11 cellular contexts compared by ENCODE assay signal in the genomic region with DNA sequence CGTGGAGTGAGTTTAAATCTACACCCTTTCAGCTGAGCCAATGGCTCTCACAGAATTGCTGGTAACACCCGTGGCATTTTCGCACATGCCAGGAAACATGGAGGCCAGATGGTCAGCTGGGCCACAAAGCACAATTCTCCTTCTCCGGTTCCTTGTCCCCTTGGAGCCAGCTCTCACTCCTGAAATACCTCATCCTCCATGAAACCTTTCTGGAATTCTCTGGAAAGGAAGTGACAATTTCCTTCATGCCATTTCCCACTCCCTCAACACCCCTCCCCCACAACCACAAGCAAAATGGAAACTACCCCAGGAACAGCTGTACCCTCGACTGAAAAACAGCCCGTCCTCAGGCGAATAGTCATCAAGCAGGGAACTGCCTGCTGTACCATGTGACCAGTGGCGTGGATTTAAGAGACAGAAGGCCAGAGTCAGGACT. TPM values are rescaled to one million over a fixed set of nuclear protein-coding genes. Genes with fewer than 3 reads are reported as not detected.
DNase-seq lines count a peak whose midpoint lies in the region; ATAC-seq and TF ChIP-seq lines count a peak whose summit lies in the region.
"Had no signal": no experiment of that assay in that cellular context is flagged by ENCODE, and none has a peak within 500 bp of the region (broad histone marks: within the 10 kb centered on the region; RNA-seq: fewer than 3 reads in every experiment).

No MANE protein-coding gene starts in this region.

- peaks cover 3% of the 10 kb centered on the region for H3K36me3 Mint-ChIP-seq in activated naive CD8-positive, alpha-beta T cell treated with anti-CD3 and anti-CD28 coated beads, Interleukin-2, amount 50 U/mL, for 24 hours (ENCODE audit: low read depth)
- H3K36me3 Mint-ChIP-seq in naive B cell: no peaks in the 10 kb centered on the region
- H3K36me3 Mint-ChIP-seq: brain had no signal

- POLR2A ChIA-PET in HEK293 (lab: Yijun Ruan, JAX): no interaction called here

- 0 out of 2 replicates have a peak overlapping the region, but pooled peaks have one; percentile 11 for H3K27ac ChIP-seq in HEK293 (ENCODE audit: extremely low read depth, low read depth, low read length)

- peak overlapping the region; percentile 79 for H3K27ac Mint-ChIP-seq in activated naive CD8-positive, alpha-beta T cell treated with anti-CD3 and anti-CD28 coated beads, Interleukin-2, amount 50 U/mL, for 24 hours
- peak overlapping the region in 5 of 6 donors; percentile 10 to 95 (median 83) for H3K27ac Mint-ChIP-seq in naive B cell
- H3K27ac Mint-ChIP-seq: brain had no signal

- no peak overlapping the region for H3K4me3 ChIP-seq in HEK293 (ENCODE audit: low read depth, low read length)

- no peaks in the 10 kb centered on the region for H3K9me3 ChIP-seq in HEK293 (ENCODE audit: control insufficient read depth, insufficient read depth, low read depth, low read length)

- no peaks in the 10 kb centered on the region for H3K9me3 Mint-ChIP-seq in activated naive CD8-positive, alpha-beta T cell treated with anti-CD3 and anti-CD28 coated beads, Interleukin-2, amount 50 U/mL, for 24 hours
- H3K9me3 Mint-ChIP-seq in naive B cell: no peaks in the 10 kb centered on the region

- TF ChIP-seq CTCF in HEK293 (tag by site-specific recombination; IDR thresholded peaks at IDR 0.05): no peak

- peak; percentile 33 for DNase-seq in CD1c-positive myeloid dendritic cell (ENCODE audit: extremely low spot score)
- no peak for DNase-seq in activated naive CD8-positive, alpha-beta T cell treated with anti-CD3 and anti-CD28 coated beads, Interleukin-2, amount 50 U/mL, for 24 hours
- DNase-seq in naive B cell: no peak
- DNase-seq in activated CD4-positive, CD25-positive, alpha-beta regulatory T cell (lab: John Stamatoyannopoulos, UW): no peak
- DNase-seq in stimulated activated CD4-positive, alpha-beta T cell treated with anti-CD3 and anti-CD28 coated beads, Interleukin-15, amount 100 ng/mL, for 24 hours: no peak
- no peak for DNase-seq in middle frontal gyrus (ENCODE audit: extremely low spot score, low spot score)
- DNase-seq: DMS79, NCI-H2171 treated with DMSO at 0.1 percent for 48 hours had no signal

- H3K4me3 Mint-ChIP-seq in activated naive CD8-positive, alpha-beta T cell treated with anti-CD3 and anti-CD28 coated beads, Interleukin-2, amount 50 U/mL, for 24 hours: peak overlapping the region; percentile 63
- H3K4me3 Mint-ChIP-seq in naive B cell: peak overlapping the region; percentile 67 to 91 (median 86)
- H3K4me3 Mint-ChIP-seq: brain had no signal

- H3K4me1 ChIP-seq in HEK293 (ENCODE audit: control insufficient read depth, insufficient read depth, low read length): no peaks in the 10 kb centered on the region

- H3K27me3 Mint-ChIP-seq in activated naive CD8-positive, alpha-beta T cell treated with anti-CD3 and anti-CD28 coated beads, Interleukin-2, amount 50 U/mL, for 24 hours: no peaks in the 10 kb centered on the region
- no peaks in the 10 kb centered on the region for H3K27me3 Mint-ChIP-seq in naive B cell

- no peak for ATAC-seq in activated naive CD8-positive, alpha-beta T cell treated with anti-CD3 and anti-CD28 coated beads, Interleukin-2, amount 50 U/mL, for 24 hours
- no peak for ATAC-seq in naive B cell (ENCODE audit: low read depth in 2 of 2)
- no peak for ATAC-seq in GM21381 (IDR thresholded peaks at IDR 0.05; ENCODE audit: unreplicated experiment)

- CTCF ChIA-PET in HEK293 (lab: Yijun Ruan, JAX): interaction anchor here (0.6 to 1.0 kb wide), 2 partner anchors 25 to 64 kb away, joined by 3 to 4 read pairs; no protein-coding TSS in a partner anchor

- peaks cover 78% of the 10 kb centered on the region for H3K4me1 Mint-ChIP-seq in activated naive CD8-positive, alpha-beta T cell treated with anti-CD3 and anti-CD28 coated beads, Interleukin-2, amount 50 U/mL, for 24 hours
- peaks cover 50 to 91% (median 66%) of the 10 kb centered on the region in 3 donors for H3K4me1 Mint-ChIP-seq in naive B cell

- H3K36me3 ChIP-seq in HEK293 (ENCODE audit: control insufficient read depth in 2 of 2, insufficient read depth in 1 of 2, low read length in 2 of 2): peaks cover 0 to 4% of the 10 kb centered on the region in 2 experiments; a peak in 2 of 3 replicates

TF ChIP-seq in HEK293, 187 proteins besides CTCF, POLR2A, EP300 and RAD21:
- TF ChIP-seq ZNF350 (tag by site-specific recombination; IDR thresholded peaks at IDR 0.05) (no peak), ZNF670 (tag by site-specific recombination; IDR thresholded peaks at IDR 0.05; ENCODE audit: low read depth) (no peak), ZBTB8A (tag by site-specific recombination; IDR thresholded peaks at IDR 0.05) (no peak), OSR2 (tag by site-specific recombination; IDR thresholded peaks at IDR 0.05) (no peak), ZNF664 (tag by site-specific recombination; IDR thresholded peaks at IDR 0.05) (no peak), ZNF211 (tag by site-specific recombination; IDR thresholded peaks at IDR 0.05; ENCODE audit: low read depth) (no peak), ZNF366 (tag by site-specific recombination; conservative IDR thresholded peaks at IDR 0.05) (no peak), ZNF423 (tag by site-specific recombination; IDR thresholded peaks at IDR 0.05) (no peak), ZBTB7A (tag by site-specific recombination; IDR thresholded peaks at IDR 0.05; ENCODE audit: low read depth) (no peak), ZNF837 (tag by site-specific recombination; IDR thresholded peaks at IDR 0.05) (no peak), ZNF621 (tag by site-specific recombination; IDR thresholded peaks at IDR 0.05) (no peak), ZNF112 (tag by site-specific recombination; IDR thresholded peaks at IDR 0.05) (no peak), KLF9 (tag by site-specific recombination; IDR thresholded peaks at IDR 0.05; ENCODE audit: low read depth) (no peak), ZNF248 (tag by site-specific recombination; IDR thresholded peaks at IDR 0.05) (no peak), ZNF623 (tag by site-specific recombination; IDR thresholded peaks at IDR 0.05) (no peak)
- TF ChIP-seq, protein P1, sequence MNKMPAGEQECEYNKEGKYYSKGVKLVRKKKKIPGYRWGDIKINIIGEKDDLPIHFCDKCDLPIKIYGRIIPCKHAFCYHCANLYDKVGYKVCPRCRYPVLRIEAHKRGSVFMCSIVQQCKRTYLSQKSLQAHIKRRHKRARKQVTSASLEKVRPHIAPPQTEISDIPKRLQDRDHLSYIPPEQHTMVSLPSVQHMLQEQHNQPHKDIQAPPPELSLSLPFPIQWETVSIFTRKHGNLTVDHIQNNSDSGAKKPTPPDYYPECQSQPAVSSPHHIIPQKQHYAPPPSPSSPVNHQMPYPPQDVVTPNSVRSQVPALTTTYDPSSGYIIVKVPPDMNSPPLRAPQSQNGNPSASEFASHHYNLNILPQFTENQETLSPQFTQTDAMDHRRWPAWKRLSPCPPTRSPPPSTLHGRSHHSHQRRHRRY (tag by site-specific recombination; IDR thresholded peaks at IDR 0.05): no peak
- TF ChIP-seq, protein P2, sequence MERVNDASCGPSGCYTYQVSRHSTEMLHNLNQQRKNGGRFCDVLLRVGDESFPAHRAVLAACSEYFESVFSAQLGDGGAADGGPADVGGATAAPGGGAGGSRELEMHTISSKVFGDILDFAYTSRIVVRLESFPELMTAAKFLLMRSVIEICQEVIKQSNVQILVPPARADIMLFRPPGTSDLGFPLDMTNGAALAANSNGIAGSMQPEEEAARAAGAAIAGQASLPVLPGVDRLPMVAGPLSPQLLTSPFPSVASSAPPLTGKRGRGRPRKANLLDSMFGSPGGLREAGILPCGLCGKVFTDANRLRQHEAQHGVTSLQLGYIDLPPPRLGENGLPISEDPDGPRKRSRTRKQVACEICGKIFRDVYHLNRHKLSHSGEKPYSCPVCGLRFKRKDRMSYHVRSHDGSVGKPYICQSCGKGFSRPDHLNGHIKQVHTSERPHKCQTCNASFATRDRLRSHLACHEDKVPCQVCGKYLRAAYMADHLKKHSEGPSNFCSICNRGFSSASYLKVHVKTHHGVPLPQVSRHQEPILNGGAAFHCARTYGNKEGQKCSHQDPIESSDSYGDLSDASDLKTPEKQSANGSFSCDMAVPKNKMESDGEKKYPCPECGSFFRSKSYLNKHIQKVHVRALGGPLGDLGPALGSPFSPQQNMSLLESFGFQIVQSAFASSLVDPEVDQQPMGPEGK (tag by site-specific recombination; IDR thresholded peaks at IDR 0.05): no peak

RNA-seq across cellular contexts. Expression of gene ELF4, which starts 24.7 kb away (rescaled TPM):
- polyA plus RNA-seq in naive B cell (ENCODE audit: low read depth in 6 of 6): 10 to 100 TPM in 2 of 6 donors, 1 to 10 TPM in 4; 8.7 to 15.4 (median 9.7) TPM
